ENCODE assay signal across 8 cellular contexts in the genomic region with DNA sequence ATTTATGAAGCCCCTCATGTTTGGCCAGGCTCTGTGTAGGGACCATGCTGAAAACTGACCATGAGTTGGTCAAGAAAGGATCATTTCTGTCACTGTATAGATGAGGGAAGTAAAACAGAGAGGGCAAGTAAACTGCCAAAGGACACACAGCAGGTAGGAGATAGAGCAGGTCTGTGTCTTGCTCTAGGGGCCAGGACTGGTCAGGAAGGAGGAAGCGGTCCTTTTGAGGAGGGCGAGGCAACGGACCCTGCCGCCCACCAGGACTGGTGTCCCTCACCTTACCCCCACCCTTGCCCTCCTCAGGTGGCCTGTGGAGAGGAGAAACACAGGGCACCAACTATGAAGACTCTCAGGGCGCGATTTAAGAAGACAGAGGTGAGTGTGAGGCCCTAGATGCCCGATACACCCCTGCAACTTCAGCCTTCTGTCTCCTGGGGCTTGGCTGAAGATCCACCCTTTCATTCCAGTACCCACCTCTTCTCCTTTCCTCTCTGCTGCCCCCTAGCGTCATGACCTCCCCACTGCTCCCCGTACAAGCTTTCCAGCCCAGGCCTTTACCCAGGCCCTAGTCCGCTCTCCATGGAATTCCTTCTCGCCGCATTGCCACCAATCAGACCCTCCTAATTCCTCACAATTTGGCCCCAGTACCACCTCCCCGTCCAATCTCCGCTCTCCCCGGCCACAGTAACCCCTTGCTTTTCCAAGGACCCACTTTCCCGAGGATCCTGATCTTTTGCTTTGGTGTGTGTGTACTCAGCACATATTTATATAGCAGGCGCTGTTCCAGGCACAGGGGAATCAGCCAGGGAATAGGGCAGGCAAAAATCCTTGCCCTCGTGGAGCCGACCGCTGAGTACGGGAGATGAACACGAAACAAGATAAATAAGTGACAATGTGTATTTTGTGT. TPM values are rescaled to one million over a fixed set of nuclear protein-coding genes. Genes with fewer than 3 reads are reported as not detected.
DNase-seq lines count a peak whose midpoint lies in the region; ATAC-seq and TF ChIP-seq lines count a peak whose summit lies in the region.

No MANE protein-coding gene starts in this region.

- no peaks in the 10 kb centered on the region for H3K9me3 ChIP-seq in naive thymus-derived CD4-positive, alpha-beta T cell (ENCODE audit: control insufficient read depth in 2 of 3, low read length in 3 of 3)

- no peaks in the 10 kb centered on the region for H3K27me3 ChIP-seq in BJ (ENCODE audit: control insufficient read depth, insufficient read depth, low read length)
- no peaks in the 10 kb centered on the region for H3K27me3 ChIP-seq in naive thymus-derived CD4-positive, alpha-beta T cell (ENCODE audit: control insufficient read depth in 2 of 2, insufficient read depth in 2 of 2, low read length in 2 of 2)

- no peaks in the 10 kb centered on the region for H3K36me3 ChIP-seq in BJ (ENCODE audit: control insufficient read depth, insufficient read depth, low read length)
- H3K36me3 ChIP-seq in naive thymus-derived CD4-positive, alpha-beta T cell (ENCODE audit: control insufficient read depth in 2 of 3, insufficient read depth in 3 of 3, low read length in 3 of 3) = peaks cover 0 to 6% (median 0%) of the 10 kb centered on the region in 3 experiments

- no peak overlapping the region for H3K27ac ChIP-seq in naive thymus-derived CD4-positive, alpha-beta T cell (ENCODE audit: low read depth, low read length)

- H3K27me3 Mint-ChIP-seq in naive thymus-derived CD4-positive, alpha-beta T cell = peaks cover 0 to 3% (median 0%) of the 10 kb centered on the region in 5 donors

- POLR2A ChIA-PET in BJ (lab: Charles Lee) = no interaction called here
- POLR2A ChIA-PET in naive thymus-derived CD4-positive, alpha-beta T cell (lab: Charles Lee) = interaction anchor here (0.5 kb wide), 1 partner anchor 484 kb away, joined by 3 read pairs; a partner anchor contains a TSS

- ATAC-seq in naive thymus-derived CD4-positive, alpha-beta T cell = peak; percentile 76
- no peak for ATAC-seq in HG02642 (IDR thresholded peaks at IDR 0.05; ENCODE audit: poor library complexity, unreplicated experiment)

- peaks cover 0 to 7% (median 0%) of the 10 kb centered on the region in 11 donors for H3K9me3 Mint-ChIP-seq in naive thymus-derived CD4-positive, alpha-beta T cell

- DNase-seq in BJ (ENCODE audit: low read depth) (peak; percentile 5), HFF-Myc (ENCODE audit: extremely low read depth, low read depth) (peak; percentile 39), NOMO-1 treated with DMSO at 0.1 percent for 48 hours (lab: John Stamatoyannopoulos, UW; ENCODE audit: unreplicated experiment) (peak; percentile 77), epidermal melanocyte (ENCODE audit: insufficient read length, low spot score) (peak; percentile 77)
- DNase-seq in activated CD8-positive, alpha-beta memory T cell treated with anti-CD3 and anti-CD28 coated beads for 48 hours (ENCODE audit: low read depth in 2 of 3, low spot score in 2 of 3) = peak; percentile 39 to 86 (median 85)
- peak; percentile 49 to 84 (median 65) for DNase-seq in naive thymus-derived CD4-positive, alpha-beta T cell
- DNase-seq in stimulated activated CD8-positive, alpha-beta memory T cell treated with anti-CD3 and anti-CD28 coated beads, Interleukin-7, amount 100 ng/mL, for 48 hours (ENCODE audit: extremely low read depth in 1 of 2, low read depth in 1 of 2) = peak; percentile 43 to 70

- TF ChIP-seq CTCF in BJ (IDR thresholded peaks at IDR 0.05; ENCODE audit: insufficient read depth, low read depth, low read length) (peak; percentile 89), HFF-Myc (IDR thresholded peaks at IDR 0.05; ENCODE audit: low read depth, low read length, missing control alignments) (peak; percentile 93)

- intact Hi-C loops in naive thymus-derived CD4-positive, alpha-beta T cell (cut with micrococcal nuclease) = loop anchor here in 1 of 2 donors (1.0 kb wide), 1 partner anchor 200 kb away; no protein-coding TSS in a partner anchor

- H3K4me3 Mint-ChIP-seq in naive thymus-derived CD4-positive, alpha-beta T cell = peak overlapping the region in 1 of 10 donors; percentile 63

- H3K4me3 ChIP-seq in BJ (ENCODE audit: low read depth, low read length) (no peak overlapping the region), HFF-Myc (replicated peaks; ENCODE audit: low read depth, low read length) (no peak overlapping the region)
- no peak overlapping the region for H3K4me3 ChIP-seq in naive thymus-derived CD4-positive, alpha-beta T cell (ENCODE audit: low read length)

- H3K4me1 ChIP-seq in naive thymus-derived CD4-positive, alpha-beta T cell (ENCODE audit: control insufficient read depth in 2 of 2, insufficient read depth in 2 of 2, low read length in 2 of 2) = peaks cover 3 to 6% of the 10 kb centered on the region in 2 donors

- peaks cover 0 to 3% (median 0%) of the 10 kb centered on the region in 5 donors for H3K36me3 Mint-ChIP-seq in naive thymus-derived CD4-positive, alpha-beta T cell

- CTCF ChIA-PET in BJ (lab: Yijun Ruan, JAX) = interaction anchor here (0.6 to 2.7 kb wide), 6 partner anchors 11 to 201 kb away, joined by 3 to 19 read pairs (median 4); no protein-coding TSS in a partner anchor
- CTCF ChIA-PET in naive thymus-derived CD4-positive, alpha-beta T cell (lab: Charles Lee) = interaction anchor here (0.6 kb wide), 1 partner anchor 199 kb away, joined by 3 read pairs; no protein-coding TSS in a partner anchor

- peak overlapping the region in 2 of 9 donors; percentile 14 to 63 for H3K27ac Mint-ChIP-seq in naive thymus-derived CD4-positive, alpha-beta T cell

- peaks cover 5 to 31% (median 17%) of the 10 kb centered on the region in 7 donors for H3K4me1 Mint-ChIP-seq in naive thymus-derived CD4-positive, alpha-beta T cell

RNA-seq across cellular contexts. Expression of a gene that starts 3.9 kb away (rescaled TPM):
- 0.22 and 0.25 TPM in 2 replicates for polyA plus RNA-seq in BJ (2011; rRNA removed)
- polyA minus RNA-seq in BJ (2011; rRNA and poly(A)+ RNA removed) = not detected in 2 replicates
- total RNA-seq in naive thymus-derived CD4-positive, alpha-beta T cell = 1 to 10 TPM in 4 of 5 experiments, under 1 TPM in 1; 0.75 to 2.8 (median 2.4) TPM
- polyA plus RNA-seq in naive thymus-derived CD4-positive, alpha-beta T cell = under 1 TPM in 1 of 2 donors, not detected in 1; 0.17 TPM

RNA-seq across cellular contexts. Expression of a gene that starts 4.0 kb away (rescaled TPM):
- 14.6 and 22.3 TPM in 2 replicates for polyA plus RNA-seq in BJ (2011; rRNA removed)
- polyA minus RNA-seq in BJ (2011; rRNA and poly(A)+ RNA removed) = 8.2 and 8.9 TPM in 2 replicates
- 10 to 100 TPM; 20.0 to 41.2 (median 26.0) TPM for total RNA-seq in naive thymus-derived CD4-positive, alpha-beta T cell
- 1 to 10 TPM; 1.1 to 3.9 TPM for polyA plus RNA-seq in naive thymus-derived CD4-positive, alpha-beta T cell

RNA-seq across cellular contexts. Expression of a gene that starts 32.9 kb away (rescaled TPM):
- not detected in 2 replicates for polyA plus RNA-seq in BJ (2011; rRNA removed)
- not detected in 2 replicates for polyA minus RNA-seq in BJ (2011; rRNA and poly(A)+ RNA removed)
- not detected for total RNA-seq in naive thymus-derived CD4-positive, alpha-beta T cell
- polyA plus RNA-seq in naive thymus-derived CD4-positive, alpha-beta T cell = not detected

RNA-seq across cellular contexts. Expression of a gene that starts 43.0 kb away (rescaled TPM):
- polyA plus RNA-seq in BJ (2011; rRNA removed) = 1.2 TPM in 2 replicates
- polyA minus RNA-seq in BJ (2011; rRNA and poly(A)+ RNA removed) = 0.95 and 1.8 TPM in 2 replicates
- 1 to 10 TPM in 1 of 5 experiments, under 1 TPM in 1, not detected in 3; 0.44 to 8.8 TPM for total RNA-seq in naive thymus-derived CD4-positive, alpha-beta T cell
- polyA plus RNA-seq in naive thymus-derived CD4-positive, alpha-beta T cell = not detected

Comparison
In these comparisons a context has a peak if more than half of its experiments do, and no peak if none do; other contexts are left out.
1. DNase-seq: peak in every context shown above with its lines; median percentile 85 in activated CD8-positive, alpha-beta memory T cell treated with anti-CD3 and anti-CD28 coated beads for 48 hours; 77 in NOMO-1 treated with DMSO at 0.1 percent for 48 hours; 77 in epidermal melanocyte; 65 in naive thymus-derived CD4-positive, alpha-beta T cell; 56 in stimulated activated CD8-positive, alpha-beta memory T cell treated with anti-CD3 and anti-CD28 coated beads, Interleukin-7, amount 100 ng/mL, for 48 hours; 39 in HFF-Myc; 5 in BJ.